Comparison of ENCODE assay signal across 12 cellular contexts in genomic region chr18:49177812-49178211, GRCh38.
DNase-seq lines count a peak whose midpoint lies in the region; ATAC-seq and TF ChIP-seq lines count a peak whose summit lies in the region.
"Had no signal": no experiment of that assay in that cellular context is flagged by ENCODE, and none has a peak within 500 bp of the region (broad histone marks: within the 10 kb centered on the region; RNA-seq: fewer than 3 reads in every experiment).

No MANE protein-coding gene starts in this region.

- DNase-seq in activated CD8-positive, alpha-beta memory T cell treated with anti-CD3 and anti-CD28 coated beads, Interleukin-2, amount 10 ng/mL, durations not matched to agents 7 days and 5 days = no peak
- DNase-seq in activated CD8-positive, alpha-beta memory T cell treated with anti-CD3 and anti-CD28 coated beads, Interleukin-2, amount 50 U/mL, for 4 hours = no peak
- no peak for DNase-seq in OCI-LY7 (ENCODE audit: low spot score)
- DNase-seq in chondrocyte (ENCODE audit: low spot score) = no peak
- no peak for DNase-seq in stimulated activated naive B cell treated with anti-CD40 and anti-IgM and Interleukin-4, amounts not matched to agents 10 μg/mL and 1 μg/mL and 100 μg/mL, for 72 hours
- no peak for DNase-seq in T-helper 9 cell
- no peak for DNase-seq in NCI-H2029 (lab: John Stamatoyannopoulos, UW)
- no peak for DNase-seq in BE2C
- DNase-seq: C1 segment of cervical spinal cord, left colon, NCI-H2081 treated with DMSO at 0.1 percent for 48 hours, psoas muscle had no signal

- H3K36me3 ChIP-seq in OCI-LY7 (ENCODE audit: insufficient read depth, low read length) (no peaks in the 10 kb centered on the region), BE2C (no peaks in the 10 kb centered on the region)

- H3K27me3 ChIP-seq in BE2C = no peaks in the 10 kb centered on the region

- no peak for TF ChIP-seq CTCF in OCI-LY7 (conservative IDR thresholded peaks at IDR 0.05; ENCODE audit: low read length)
- TF ChIP-seq CTCF in chondrocyte (IDR thresholded peaks at IDR 0.05) = no peak
- TF ChIP-seq CTCF in BE2C (IDR thresholded peaks at IDR 0.05; ENCODE audit: low read depth, low read length) = no peak

- peaks cover 7% of the 10 kb centered on the region for H3K36me3 Mint-ChIP-seq in activated CD8-positive, alpha-beta memory T cell treated with anti-CD3 and anti-CD28 coated beads, Interleukin-2, amount 10 ng/mL, durations not matched to agents 7 days and 5 days
- no peaks in the 10 kb centered on the region for H3K36me3 Mint-ChIP-seq in chondrocyte (ENCODE audit: low read depth)
- peaks cover 3 to 7% of the 10 kb centered on the region in 2 donors for H3K36me3 Mint-ChIP-seq in stimulated activated naive B cell treated with anti-CD40 and anti-IgM and Interleukin-4, amounts not matched to agents 10 μg/mL and 1 μg/mL and 100 μg/mL, for 72 hours

- no peak overlapping the region for H2AFZ ChIP-seq in OCI-LY7 (ENCODE audit: low read length)

- H3K4me1 Mint-ChIP-seq in activated CD8-positive, alpha-beta memory T cell treated with anti-CD3 and anti-CD28 coated beads, Interleukin-2, amount 10 ng/mL, durations not matched to agents 7 days and 5 days = peaks cover 35% of the 10 kb centered on the region
- peaks cover 21% of the 10 kb centered on the region for H3K4me1 Mint-ChIP-seq in chondrocyte (ENCODE audit: low read depth)
- peaks cover 19 to 29% of the 10 kb centered on the region in 2 donors for H3K4me1 Mint-ChIP-seq in stimulated activated naive B cell treated with anti-CD40 and anti-IgM and Interleukin-4, amounts not matched to agents 10 μg/mL and 1 μg/mL and 100 μg/mL, for 72 hours

- POLR2A ChIA-PET in OCI-LY7 (lab: Charles Lee) = interaction anchor here (1.0 kb wide), 1 partner anchor 11 kb away, joined by 4 read pairs; no protein-coding TSS in a partner anchor

- BruUV-seq in OCI-LY7 (replicated peaks; lab: Mats Ljungman, UMichigan) = no TSS peak

- intact Hi-C loops in OCI-LY7 (cut with micrococcal nuclease; ENCODE audit: unreplicated experiment) = loop anchor here (1.0 to 10.0 kb wide), 3 partner anchors 123 to 503 kb away; no protein-coding TSS in a partner anchor

- H3K9me3 ChIP-seq in OCI-LY7 (ENCODE audit: low read length) = no peaks in the 10 kb centered on the region
- H3K9me3 ChIP-seq in BE2C = no peaks in the 10 kb centered on the region
- H3K9me3 ChIP-seq: psoas muscle had no signal

- H4K20me1 ChIP-seq in OCI-LY7 (ENCODE audit: insufficient read depth, low read length) = no peaks in the 10 kb centered on the region

- CTCF ChIA-PET in activated CD8-positive, alpha-beta memory T cell treated with anti-CD3 and anti-CD28 coated beads, Interleukin-2, amount 10 ng/mL, durations not matched to agents 7 days and 5 days (lab: Charles Lee) = interaction anchor here (0.7 to 1.5 kb wide), 9 partner anchors 16 to 502 kb away, joined by 3 to 7 read pairs (median 3); no protein-coding TSS in a partner anchor
- CTCF ChIA-PET in OCI-LY7 (lab: Charles Lee; ENCODE audit: unreplicated experiment) = no interaction called here

- no peaks in the 10 kb centered on the region for H3K9me2 ChIP-seq in OCI-LY7 (ENCODE audit: insufficient read depth, low read length)

- H3K4me1 ChIP-seq in OCI-LY7 (ENCODE audit: insufficient read depth, low read length, poor library complexity, severe bottlenecking) (peaks cover 47% of the 10 kb centered on the region), BE2C (no peaks in the 10 kb centered on the region)
- H3K4me1 ChIP-seq: psoas muscle had no signal

- ATAC-seq in activated CD8-positive, alpha-beta memory T cell treated with anti-CD3 and anti-CD28 coated beads, Interleukin-2, amount 10 ng/mL, durations not matched to agents 7 days and 5 days = peak; percentile 51
- peak; percentile 70 to 78 for ATAC-seq in stimulated activated naive B cell treated with anti-CD40 and anti-IgM and Interleukin-4, amounts not matched to agents 10 μg/mL and 1 μg/mL and 100 μg/mL, for 72 hours (replicated peaks)
- ATAC-seq: left colon, psoas muscle had no signal

- H3K27me3 Mint-ChIP-seq in activated CD8-positive, alpha-beta memory T cell treated with anti-CD3 and anti-CD28 coated beads, Interleukin-2, amount 10 ng/mL, durations not matched to agents 7 days and 5 days = peaks cover 2% of the 10 kb centered on the region
- H3K27me3 Mint-ChIP-seq in chondrocyte (ENCODE audit: low read depth) = no peaks in the 10 kb centered on the region
- no peaks in the 10 kb centered on the region for H3K27me3 Mint-ChIP-seq in stimulated activated naive B cell treated with anti-CD40 and anti-IgM and Interleukin-4, amounts not matched to agents 10 μg/mL and 1 μg/mL and 100 μg/mL, for 72 hours

- peak overlapping the region; percentile 22 for H3K4me3 ChIP-seq in OCI-LY7 (ENCODE audit: low read depth, low read length, poor library complexity, severe bottlenecking)
- H3K4me3 ChIP-seq in BE2C (ENCODE audit: low read depth, low read length) = no peak overlapping the region
- H3K4me3 ChIP-seq: psoas muscle had no signal

- H3K9me3 Mint-ChIP-seq in activated CD8-positive, alpha-beta memory T cell treated with anti-CD3 and anti-CD28 coated beads, Interleukin-2, amount 10 ng/mL, durations not matched to agents 7 days and 5 days (ENCODE audit: low read depth) = no peaks in the 10 kb centered on the region
- H3K9me3 Mint-ChIP-seq in chondrocyte (ENCODE audit: low read depth) = no peaks in the 10 kb centered on the region
- no peaks in the 10 kb centered on the region for H3K9me3 Mint-ChIP-seq in stimulated activated naive B cell treated with anti-CD40 and anti-IgM and Interleukin-4, amounts not matched to agents 10 μg/mL and 1 μg/mL and 100 μg/mL, for 72 hours

- H3K4me2 ChIP-seq in OCI-LY7 (ENCODE audit: low read length) = peak overlapping the region; percentile 59

- H3K27ac ChIP-seq in OCI-LY7 (ENCODE audit: low read depth, low read length, poor library complexity, severe bottlenecking) = peak overlapping the region; percentile 32
- H3K27ac ChIP-seq: psoas muscle had no signal

- no peaks in the 10 kb centered on the region for H3K79me2 ChIP-seq in OCI-LY7 (ENCODE audit: insufficient read depth, low read depth, low read length)

- H3K4me3 Mint-ChIP-seq in activated CD8-positive, alpha-beta memory T cell treated with anti-CD3 and anti-CD28 coated beads, Interleukin-2, amount 10 ng/mL, durations not matched to agents 7 days and 5 days = peak overlapping the region; percentile 16
- H3K4me3 Mint-ChIP-seq in chondrocyte (ENCODE audit: unreplicated experiment) = no peak overlapping the region
- peak overlapping the region; percentile 37 to 74 for H3K4me3 Mint-ChIP-seq in stimulated activated naive B cell treated with anti-CD40 and anti-IgM and Interleukin-4, amounts not matched to agents 10 μg/mL and 1 μg/mL and 100 μg/mL, for 72 hours

- H3K27ac Mint-ChIP-seq in activated CD8-positive, alpha-beta memory T cell treated with anti-CD3 and anti-CD28 coated beads, Interleukin-2, amount 10 ng/mL, durations not matched to agents 7 days and 5 days = no peak overlapping the region
- peak overlapping the region; percentile 81 for H3K27ac Mint-ChIP-seq in chondrocyte (ENCODE audit: unreplicated experiment)
- peak overlapping the region; percentile 85 for H3K27ac Mint-ChIP-seq in stimulated activated naive B cell treated with anti-CD40 and anti-IgM and Interleukin-4, amounts not matched to agents 10 μg/mL and 1 μg/mL and 100 μg/mL, for 72 hours
